17 cellular contexts compared by ENCODE assay signal in the genomic region with DNA sequence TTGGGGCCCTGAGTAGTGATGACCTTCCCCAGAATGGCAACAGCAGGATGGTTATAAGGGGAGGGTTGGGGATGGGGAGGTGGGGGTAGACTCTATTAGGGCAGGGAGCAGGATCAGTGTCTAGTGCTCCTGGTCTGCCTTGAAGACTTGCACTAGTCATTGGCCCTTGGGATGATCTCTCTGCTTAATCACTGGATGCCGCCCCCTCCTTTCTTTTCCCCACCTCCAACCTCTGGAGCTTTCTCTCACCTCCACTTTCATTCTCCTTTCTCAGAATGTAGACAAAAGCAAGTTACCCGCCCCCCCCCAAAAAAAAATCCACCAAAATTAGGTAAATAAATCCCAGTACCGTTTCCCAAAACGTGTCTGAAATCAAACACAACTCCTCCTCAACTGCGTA. TPM values are rescaled to one million over a fixed set of nuclear protein-coding genes. Genes with fewer than 3 reads are reported as not detected.
"Had no signal": no experiment of that assay in that cellular context is flagged by ENCODE, and none has a peak within 500 bp of the region (broad histone marks: within the 10 kb centered on the region; RNA-seq: fewer than 3 reads in every experiment).

No MANE protein-coding gene starts in this region.

- H3K27ac Mint-ChIP-seq: activated CD4-positive, alpha-beta memory T cell treated with anti-CD3 and anti-CD28 coated beads for 36 hours; activated naive CD8-positive, alpha-beta T cell treated with anti-CD3 and anti-CD28 coated beads for 36 hours; memory B cell; natural killer cell treated with Interleukin-12 subunit alpha and Interleukin-12 subunit beta and Interleukin-15 and Interleukin-18, amount 100 ng/mL, for 72 hours; stimulated activated naive CD8-positive, alpha-beta T cell treated with anti-CD3 and anti-CD28 coated beads, Interleukin-15, amount 100 ng/mL, for 72 hours had no signal

- H3K4me3 Mint-ChIP-seq: activated CD4-positive, alpha-beta memory T cell treated with anti-CD3 and anti-CD28 coated beads for 36 hours; activated naive CD8-positive, alpha-beta T cell treated with anti-CD3 and anti-CD28 coated beads for 36 hours; activated T-cell treated with anti-CD3 and anti-CD28 coated beads, Interleukin-2, amount 50 U/mL, for 4 hours; natural killer cell treated with Interleukin-12 subunit alpha and Interleukin-12 subunit beta and Interleukin-15 and Interleukin-18, amount 100 ng/mL, for 72 hours; stimulated activated naive CD8-positive, alpha-beta T cell treated with anti-CD3 and anti-CD28 coated beads, Interleukin-15, amount 100 ng/mL, for 72 hours had no signal

- H3K36me3 Mint-ChIP-seq: activated CD4-positive, alpha-beta memory T cell treated with anti-CD3 and anti-CD28 coated beads for 36 hours; activated naive CD8-positive, alpha-beta T cell treated with anti-CD3 and anti-CD28 coated beads for 36 hours; memory B cell; natural killer cell treated with Interleukin-12 subunit alpha and Interleukin-12 subunit beta and Interleukin-15 and Interleukin-18, amount 100 ng/mL, for 72 hours had no signal

- H3K36me3 ChIP-seq: gastrocnemius medialis, left lung, thoracic aorta had no signal

- H3K79me2 ChIP-seq: parathyroid adenoma had no signal

- H3K9me3 ChIP-seq: gastrocnemius medialis, left lung, thoracic aorta had no signal

- H2AFZ ChIP-seq: parathyroid adenoma had no signal

- ATAC-seq: activated T-cell treated with anti-CD3 and anti-CD28 coated beads, Interleukin-2, amount 50 U/mL, for 4 hours; gastrocnemius medialis; left lung; natural killer cell treated with Interleukin-12 subunit alpha and Interleukin-12 subunit beta and Interleukin-15 and Interleukin-18, amount 100 ng/mL, for 72 hours; stimulated activated naive CD8-positive, alpha-beta T cell treated with anti-CD3 and anti-CD28 coated beads, Interleukin-15, amount 100 ng/mL, for 72 hours had no signal

- DNase-seq: activated CD4-positive, alpha-beta memory T cell treated with anti-CD3 and anti-CD28 coated beads for 36 hours; activated CD4-positive, alpha-beta T cell treated with anti-CD3 and anti-CD28 coated beads for 1 hour; activated effector memory CD4-positive, alpha-beta T cell treated with anti-CD3 and anti-CD28 coated beads, Interleukin-2, amount 50 U/mL, for 16 hours; activated naive CD8-positive, alpha-beta T cell treated with anti-CD3 and anti-CD28 coated beads for 36 hours; activated T-cell treated with anti-CD3 and anti-CD28 coated beads, Interleukin-2, amount 50 U/mL, for 4 hours; gastrocnemius medialis; hippocampal formation; left lung; stimulated activated CD4-positive, alpha-beta T cell treated with anti-CD3 and anti-CD28 coated beads, Interleukin-15, amount 100 ng/mL, for 24 hours; stimulated activated CD4-positive, alpha-beta T cell treated with anti-CD3 and anti-CD28 coated beads, Interleukin-4, amount 100 ng/mL, for 24 hours; stimulated activated naive CD8-positive, alpha-beta T cell treated with anti-CD3 and anti-CD28 coated beads, Interleukin-15, amount 100 ng/mL, for 72 hours had no signal

- H3K4me3 ChIP-seq: gastrocnemius medialis, left lung, thoracic aorta had no signal

- H3K9me3 Mint-ChIP-seq: activated CD4-positive, alpha-beta memory T cell treated with anti-CD3 and anti-CD28 coated beads for 36 hours; activated naive CD8-positive, alpha-beta T cell treated with anti-CD3 and anti-CD28 coated beads for 36 hours; activated T-cell treated with anti-CD3 and anti-CD28 coated beads, Interleukin-2, amount 50 U/mL, for 4 hours; memory B cell; natural killer cell treated with Interleukin-12 subunit alpha and Interleukin-12 subunit beta and Interleukin-15 and Interleukin-18, amount 100 ng/mL, for 72 hours; stimulated activated naive CD8-positive, alpha-beta T cell treated with anti-CD3 and anti-CD28 coated beads, Interleukin-15, amount 100 ng/mL, for 72 hours had no signal

- H3K27ac ChIP-seq: gastrocnemius medialis, left lung, parathyroid adenoma, thoracic aorta had no signal

- H3K4me1 ChIP-seq: gastrocnemius medialis, parathyroid adenoma had no signal

- H3K9ac ChIP-seq: parathyroid adenoma had no signal

RNA-seq across cellular contexts. Expression of a gene that starts 2.8 kb away (rescaled TPM):
- total RNA-seq: activated CD4-positive, alpha-beta memory T cell treated with anti-CD3 and anti-CD28 coated beads for 36 hours; activated naive CD8-positive, alpha-beta T cell treated with anti-CD3 and anti-CD28 coated beads for 36 hours; activated T-cell treated with anti-CD3 and anti-CD28 coated beads, Interleukin-2, amount 50 U/mL, for 4 hours; fibroblast of lung; gastrocnemius medialis; left lung; natural killer cell treated with Interleukin-12 subunit alpha and Interleukin-12 subunit beta and Interleukin-15 and Interleukin-18, amount 100 ng/mL, for 72 hours; skeletal muscle tissue; thoracic aorta had no signal
- polyA plus RNA-seq: fibroblast of lung had no signal
